Comparison of ENCODE assay signal across 8 cellular contexts in the genomic region with DNA sequence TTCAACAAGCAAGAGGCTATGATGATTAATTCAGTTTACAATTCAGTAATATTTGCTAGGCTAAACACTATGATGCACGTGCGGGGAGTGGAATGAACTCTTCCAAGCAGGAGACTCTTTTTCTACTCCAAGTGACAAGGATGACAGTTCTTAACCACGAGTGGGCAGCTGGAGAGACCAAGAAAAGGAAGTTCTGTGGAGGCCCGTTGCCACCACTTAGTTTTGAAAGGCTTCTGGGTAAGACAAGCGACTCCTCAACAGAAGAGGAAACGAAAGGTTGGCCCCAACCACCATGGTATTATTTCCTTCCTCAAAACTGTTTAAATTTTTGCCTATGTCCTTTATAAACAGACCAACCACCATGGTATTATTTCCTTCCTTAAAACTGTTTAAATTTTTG. TPM values are rescaled to one million over a fixed set of nuclear protein-coding genes. Genes with fewer than 3 reads are reported as not detected.
DNase-seq lines count a peak whose midpoint lies in the region; ATAC-seq, FAIRE-seq and TF ChIP-seq lines count a peak whose summit lies in the region.

No MANE protein-coding gene starts in this region.

- no peaks in the 10 kb centered on the region for H3K27me3 Mint-ChIP-seq in activated T-cell treated with anti-CD3 and anti-CD28 coated beads, Interleukin-2, amount 50 U/mL, for 72 hours (ENCODE audit: low read depth)
- no peaks in the 10 kb centered on the region for H3K27me3 Mint-ChIP-seq in neural crest cell (ENCODE audit: low read depth)

- ATAC-seq in HG03378 (IDR thresholded peaks at IDR 0.05; ENCODE audit: unreplicated experiment): peak; percentile 37
- ATAC-seq in activated T-cell treated with anti-CD3 and anti-CD28 coated beads, Interleukin-2, amount 50 U/mL, for 72 hours (replicated peaks in 1 of 2): no peak

- peaks cover 9 to 31% of the 10 kb centered on the region in 2 donors for H3K36me3 Mint-ChIP-seq in activated T-cell treated with anti-CD3 and anti-CD28 coated beads, Interleukin-2, amount 50 U/mL, for 72 hours (ENCODE audit: insufficient read depth in 2 of 2)
- peaks cover 11% of the 10 kb centered on the region for H3K36me3 Mint-ChIP-seq in neural crest cell (ENCODE audit: low read depth)

- DNase-seq in GM18507 (ENCODE audit: extremely low spot score, insufficient read length, low read depth): no peak
- DNase-seq in activated T-cell treated with anti-CD3 and anti-CD28 coated beads, Interleukin-2, amount 50 U/mL, for 72 hours: peak in 1 of 2 donors; percentile 9
- DNase-seq in neural crest cell (ENCODE audit: low read depth, low spot score): no peak
- DNase-seq in T1000 (lab: John Stamatoyannopoulos, UW): no peak
- no peak for DNase-seq in NCI-H2029 treated with DMSO at 0.1 percent for 48 hours (lab: John Stamatoyannopoulos, UW)
- DNase-seq in amniotic stem cell (lab: John Stamatoyannopoulos, UW): no peak
- no peak for DNase-seq in OCI-M2 (lab: John Stamatoyannopoulos, UW; ENCODE audit: unreplicated experiment)

- peak; percentile 95 for FAIRE-seq in GM18507 (lab: Jason Lieb, UNC)

- no peak for TF ChIP-seq CTCF in neural crest cell (conservative IDR thresholded peaks at IDR 0.05)

- peaks cover 51% of the 10 kb centered on the region for H3K4me1 Mint-ChIP-seq in activated T-cell treated with anti-CD3 and anti-CD28 coated beads, Interleukin-2, amount 50 U/mL, for 72 hours (ENCODE audit: low read depth)
- peaks cover 47% of the 10 kb centered on the region for H3K4me1 Mint-ChIP-seq in neural crest cell

- H3K4me3 Mint-ChIP-seq in activated T-cell treated with anti-CD3 and anti-CD28 coated beads, Interleukin-2, amount 50 U/mL, for 72 hours: peak overlapping the region; percentile 97 to 99
- H3K4me3 Mint-ChIP-seq in neural crest cell: peak overlapping the region; percentile 61

- H3K9me3 Mint-ChIP-seq in activated T-cell treated with anti-CD3 and anti-CD28 coated beads, Interleukin-2, amount 50 U/mL, for 72 hours: no peaks in the 10 kb centered on the region
- no peaks in the 10 kb centered on the region for H3K9me3 Mint-ChIP-seq in neural crest cell

- H3K27ac Mint-ChIP-seq in activated T-cell treated with anti-CD3 and anti-CD28 coated beads, Interleukin-2, amount 50 U/mL, for 72 hours: peak overlapping the region; percentile 99
- no peak overlapping the region for H3K27ac Mint-ChIP-seq in neural crest cell (ENCODE audit: unreplicated experiment)

RNA-seq across cellular contexts. Expression of gene DCAF12, which starts 2.8 kb away (rescaled TPM):
- 10 to 100 TPM; 32.7 to 36.3 TPM for total RNA-seq in activated T-cell treated with anti-CD3 and anti-CD28 coated beads, Interleukin-2, amount 50 U/mL, for 72 hours
- total RNA-seq in neural crest cell: 52.6 and 54.1 TPM in 2 replicates

RNA-seq across cellular contexts. Expression of gene UBAP1, which starts 55.2 kb away (rescaled TPM):
- 10 to 100 TPM; 36.4 to 37.5 TPM for total RNA-seq in activated T-cell treated with anti-CD3 and anti-CD28 coated beads, Interleukin-2, amount 50 U/mL, for 72 hours
- total RNA-seq in neural crest cell: 35.6 and 35.8 TPM in 2 replicates
